1 cellular context compared by ENCODE assay signal in the genomic region with DNA sequence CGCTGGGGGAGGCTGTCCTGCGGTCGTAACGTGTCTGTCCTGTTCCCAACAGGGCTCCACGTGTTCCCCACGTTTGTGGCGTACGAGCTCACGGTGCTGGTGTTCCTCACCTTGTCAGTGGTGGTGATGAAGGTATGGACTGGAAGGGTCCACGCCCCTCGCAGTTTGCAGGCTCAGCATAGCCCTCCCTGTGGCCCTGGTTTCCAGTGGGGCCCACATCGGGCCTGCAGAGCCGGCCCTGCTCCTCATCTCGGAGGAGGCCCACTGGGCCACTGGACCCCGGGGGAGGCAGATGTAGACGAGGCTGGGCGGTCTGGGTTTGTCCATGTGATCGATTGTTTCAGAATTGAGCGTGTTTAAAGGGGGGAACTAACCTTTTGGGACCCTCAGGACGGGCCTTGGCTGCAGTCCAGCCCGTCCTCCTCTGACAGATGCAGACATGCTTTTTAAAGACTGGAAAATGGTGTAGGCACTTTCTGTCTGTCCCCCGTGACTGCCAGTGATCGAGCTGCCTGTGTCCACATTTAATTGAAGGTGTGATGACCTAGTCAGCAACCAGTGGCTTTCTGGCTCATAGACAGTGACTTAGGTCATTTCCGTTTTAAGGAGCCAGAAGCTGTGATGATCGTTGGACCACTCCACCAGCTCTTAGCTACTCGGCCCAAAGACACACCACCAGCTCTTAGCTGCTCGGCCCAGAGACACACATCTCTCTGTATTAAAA.
TF ChIP-seq lines count a peak whose summit lies in the region.

No MANE protein-coding gene starts in this region.

TF ChIP-seq in H1, 55 proteins besides CTCF, POLR2A, EP300 and RAD21:
- TF ChIP-seq ZNF274 (IDR thresholded peaks at IDR 0.05; ENCODE audit: borderline replicate concordance, extremely low read depth, low read length), result no peak
- no peak for TF ChIP-seq JUND (IDR thresholded peaks at IDR 0.05; ENCODE audit: low read length)
- TF ChIP-seq POU5F1 (IDR thresholded peaks at IDR 0.05; ENCODE audit: low read depth, low read length), result no peak
- no peak for TF ChIP-seq BRCA1 (IDR thresholded peaks at IDR 0.05; ENCODE audit: low read depth, low read length)
- no peak for TF ChIP-seq NRF1 (IDR thresholded peaks at IDR 0.05; ENCODE audit: low read depth, low read length)
- TF ChIP-seq HDAC6 (IDR thresholded peaks at IDR 0.05; ENCODE audit: low read depth, low read length), result no peak
- TF ChIP-seq KDM5A (IDR thresholded peaks at IDR 0.05; ENCODE audit: low read length), result no peak
- TF ChIP-seq GTF2F1 (IDR thresholded peaks at IDR 0.05; ENCODE audit: borderline replicate concordance, low read depth, low read length), result no peak
- TF ChIP-seq CTBP2 (IDR thresholded peaks at IDR 0.05; ENCODE audit: borderline replicate concordance, insufficient read depth, insufficient read length, low read length), result no peak
- TF ChIP-seq, protein P1, sequence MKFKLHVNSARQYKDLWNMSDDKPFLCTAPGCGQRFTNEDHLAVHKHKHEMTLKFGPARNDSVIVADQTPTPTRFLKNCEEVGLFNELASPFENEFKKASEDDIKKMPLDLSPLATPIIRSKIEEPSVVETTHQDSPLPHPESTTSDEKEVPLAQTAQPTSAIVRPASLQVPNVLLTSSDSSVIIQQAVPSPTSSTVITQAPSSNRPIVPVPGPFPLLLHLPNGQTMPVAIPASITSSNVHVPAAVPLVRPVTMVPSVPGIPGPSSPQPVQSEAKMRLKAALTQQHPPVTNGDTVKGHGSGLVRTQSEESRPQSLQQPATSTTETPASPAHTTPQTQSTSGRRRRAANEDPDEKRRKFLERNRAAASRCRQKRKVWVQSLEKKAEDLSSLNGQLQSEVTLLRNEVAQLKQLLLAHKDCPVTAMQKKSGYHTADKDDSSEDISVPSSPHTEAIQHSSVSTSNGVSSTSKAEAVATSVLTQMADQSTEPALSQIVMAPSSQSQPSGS (IDR thresholded peaks at IDR 0.05; ENCODE audit: low read length), result no peak
- TF ChIP-seq RFX5 (IDR thresholded peaks at IDR 0.05; ENCODE audit: borderline replicate concordance, low read depth, low read length), result no peak
